Comparison of ENCODE assay signal across 1 cellular context in genomic region chr2:15912203-15912602, GRCh38.
TF ChIP-seq lines count a peak whose summit lies in the region.

No MANE protein-coding gene starts in this region.

TF ChIP-seq in HCT116, 20 proteins besides CTCF, POLR2A, EP300 and RAD21 (continued from another document):
- no peak for TF ChIP-seq POLR2AphosphoS5 (IDR thresholded peaks at IDR 0.05; ENCODE audit: low read depth, low read length)
